In the genomic region with DNA sequence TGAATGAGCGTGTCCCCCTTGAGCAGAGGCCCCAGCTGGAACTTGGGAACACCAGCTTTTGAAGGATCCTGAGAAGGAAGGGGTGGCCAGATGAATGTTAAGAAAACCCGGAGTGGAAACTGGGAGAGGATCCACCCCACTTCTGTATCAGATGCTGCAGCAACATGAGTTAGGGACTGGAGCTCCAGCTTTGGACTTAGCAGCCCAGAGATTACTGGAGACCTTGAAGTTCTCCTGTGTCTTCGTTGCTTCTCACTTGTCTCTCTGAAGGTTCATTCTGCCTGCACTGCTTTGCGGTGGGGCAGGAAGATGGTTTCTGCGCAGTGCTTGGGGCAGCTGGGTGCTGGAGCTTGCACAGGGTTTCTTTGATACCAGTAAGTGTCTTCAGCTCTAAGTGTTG, we compare ENCODE assay signal across 12 cellular contexts. TPM values are rescaled to one million over a fixed set of nuclear protein-coding genes. Genes with fewer than 3 reads are reported as not detected.
DNase-seq lines count a peak whose midpoint lies in the region; ATAC-seq, FAIRE-seq and TF ChIP-seq lines count a peak whose summit lies in the region.
"Had no signal": no experiment of that assay in that cellular context is flagged by ENCODE, and none has a peak within 500 bp of the region (broad histone marks: within the 10 kb centered on the region; RNA-seq: fewer than 3 reads in every experiment).

No MANE protein-coding gene starts in this region.

- H2BK120ac ChIP-seq in H1 (replicated peaks; ENCODE audit: low read depth, low read length) = no peak overlapping the region

- no peak for DNase-seq in activated T-cell treated with anti-CD3 and anti-CD28 coated beads, Interleukin-2, amount 50 U/mL, for 72 hours
- no peak for DNase-seq in activated T-cell treated with anti-CD3 and anti-CD28 coated beads for 4 hours
- DNase-seq in PC-3 = peak; percentile 5
- DNase-seq in H1 (ENCODE audit: low read depth in 1 of 2, low spot score in 2 of 2) = peak; percentile 34 to 57
- DNase-seq in neural progenitor cell (ENCODE audit: low spot score) = peak; percentile 83
- no peak for DNase-seq in pancreas
- no peak for DNase-seq in cerebellar nuclear complex (lab: John Stamatoyannopoulos, UW)
- DNase-seq: T-helper 17 cell had no signal

- H2AFZ ChIP-seq in PC-3 (ENCODE audit: low read length) = no peak overlapping the region
- H2AFZ ChIP-seq in H1 (ENCODE audit: low read length) = no peak overlapping the region
- no peak overlapping the region for H2AFZ ChIP-seq in neural progenitor cell (replicated peaks)

- no peak for TF ChIP-seq RAD21 in H1 (IDR thresholded peaks at IDR 0.05 in 1 of 2, conservative IDR thresholded peaks at IDR 0.05 in 1 of 2; ENCODE audit: low read depth in 2 of 2, low read length in 2 of 2)

- no peaks in the 10 kb centered on the region for H3K9me2 ChIP-seq in PC-3 (replicated peaks; ENCODE audit: low read length)

- no peak overlapping the region for H2BK20ac ChIP-seq in H1 (ENCODE audit: low read length)

- no peaks in the 10 kb centered on the region for H3F3A ChIP-seq in PC-3 (ENCODE audit: low read length, unreplicated experiment)
- no peaks in the 10 kb centered on the region for H3F3A ChIP-seq in neural progenitor cell (ENCODE audit: low read depth)

- POLR2A ChIA-PET in PC-3 (lab: Charles Lee; ENCODE audit: unreplicated experiment) (no interaction called here), H1 (lab: Charles Lee; ENCODE audit: partially characterized antibody) (interaction anchor here (2.0 kb wide), 1 partner anchor 9 kb away, joined by 8 read pairs; a partner anchor contains a TSS)

- no peaks in the 10 kb centered on the region for H3K23me2 ChIP-seq in H1 (ENCODE audit: low read depth, low read length)

- H3K4me3 ChIP-seq in PC-3 (ENCODE audit: low read length) = no peak overlapping the region
- H3K4me3 ChIP-seq in H1 (ENCODE audit: extremely low read depth in 1 of 4, insufficient read depth in 2 of 4, low read depth in 3 of 4, low read length in 4 of 4) = peak overlapping the region; percentile 8 to 44 (median 21); a peak in 5 of 8 replicates
- peak overlapping the region; percentile 33 for H3K4me3 ChIP-seq in neural progenitor cell
- no peak overlapping the region for H3K4me3 ChIP-seq in pancreas
- H3K4me3 ChIP-seq: GM12878 had no signal

- TF ChIP-seq POLR2A in H1 (IDR thresholded peaks at IDR 0.05; ENCODE audit: control extremely low read depth in 1 of 2, low read depth in 2 of 2, low read length in 2 of 2) = no peak

- H3K4me2 ChIP-seq in PC-3 (ENCODE audit: low read length) = no peak overlapping the region
- peak overlapping the region; percentile 38 to 50 for H3K4me2 ChIP-seq in H1 (ENCODE audit: insufficient read depth in 1 of 2, low read depth in 2 of 2, low read length in 2 of 2)
- peak overlapping the region; percentile 69 for H3K4me2 ChIP-seq in neural progenitor cell

- no peak overlapping the region for H3K4me3 Mint-ChIP-seq in activated T-cell treated with anti-CD3 and anti-CD28 coated beads, Interleukin-2, amount 50 U/mL, for 72 hours
- H3K4me3 Mint-ChIP-seq in neural progenitor cell = no peak overlapping the region
- H3K4me3 Mint-ChIP-seq: T-helper 17 cell had no signal

- no peak overlapping the region for H3K4ac ChIP-seq in H1 (replicated peaks; ENCODE audit: insufficient read length, low read depth, low read length)

- no peak overlapping the region for H3K23ac ChIP-seq in H1 (ENCODE audit: insufficient read length)

- H3K27me3 Mint-ChIP-seq in activated T-cell treated with anti-CD3 and anti-CD28 coated beads, Interleukin-2, amount 50 U/mL, for 72 hours (ENCODE audit: low read depth) = no peaks in the 10 kb centered on the region
- H3K27me3 Mint-ChIP-seq in neural progenitor cell (ENCODE audit: insufficient read depth, low read depth) = peaks cover 4% of the 10 kb centered on the region
- H3K27me3 Mint-ChIP-seq: T-helper 17 cell had no signal

- H4K91ac ChIP-seq in H1 (replicated peaks; ENCODE audit: insufficient read length, low read length) = no peak overlapping the region

- no peak for FAIRE-seq in H1 (lab: Jason Lieb, UNC)
- no peak for FAIRE-seq in pancreas (lab: Jason Lieb, UNC)
- FAIRE-seq: GM12878 had no signal

- no peak overlapping the region for H2BK12ac ChIP-seq in H1 (ENCODE audit: low read depth, low read length)

- H3K27ac Mint-ChIP-seq in activated T-cell treated with anti-CD3 and anti-CD28 coated beads, Interleukin-2, amount 50 U/mL, for 72 hours = peak overlapping the region; percentile 30
- peak overlapping the region; percentile 46 for H3K27ac Mint-ChIP-seq in neural progenitor cell
- H3K27ac Mint-ChIP-seq: activated T-helper 2 cell treated with anti-CD3 and anti-CD28 coated beads, Interferon-gamma antibody, Interleukin-2, Interleukin-4, amounts not matched to agents 10 μg/mL and 5 μg/mL and 100 μg/mL, durations not matched to agents 14 hours and 24 hours and 36 hours; T-helper 17 cell had no signal

- WGBS in H1 (ENCODE audit: extremely low coverage in 1 of 2, insufficient coverage in 1 of 2, insufficient read length in 1 of 2, insufficient replicate concordance in 2 of 2, low coverage in 1 of 2, low lambda C conversion rate in 2 of 2, missing lambda C conversion rate in 1 of 2), 2 experiments = 57% methylated on average over 5 of the region's 5 CpGs; no CpG with 5 or more reads in 1 of the 2 experiments
- WGBS in pancreas, 2 donors = 69 to 77% methylated on average over 5 of the region's 5 CpGs

- TF ChIP-seq CTCF in PC-3 (conservative IDR thresholded peaks at IDR 0.05; ENCODE audit: low read depth, low read length) (no peak), H1 (IDR thresholded peaks at IDR 0.05; ENCODE audit: control extremely low read depth in 1 of 3, insufficient read depth in 1 of 3, low read depth in 1 of 3, low read length in 3 of 3) (no peak), neural progenitor cell (IDR thresholded peaks at IDR 0.05) (no peak), pancreas (IDR thresholded peaks at IDR 0.05) (no peak)

- H3K9ac ChIP-seq in PC-3 (ENCODE audit: low read length) (no peak overlapping the region), H1 (replicated peaks in 1 of 4; ENCODE audit: extremely low read depth in 1 of 4, low read depth in 3 of 4, low read length in 3 of 4) (no peak overlapping the region), neural progenitor cell (no peak overlapping the region)

- H3K27me3 ChIP-seq in PC-3 (ENCODE audit: low read length) (no peaks in the 10 kb centered on the region), H1 (replicated peaks in 1 of 4; ENCODE audit: control insufficient read depth in 3 of 4, extremely low read depth in 1 of 4, insufficient read depth in 3 of 4, low read length in 3 of 4) (no peaks in the 10 kb centered on the region), neural progenitor cell (no peaks in the 10 kb centered on the region), pancreas (no peaks in the 10 kb centered on the region)

- H3K9me3 Mint-ChIP-seq in activated T-cell treated with anti-CD3 and anti-CD28 coated beads, Interleukin-2, amount 50 U/mL, for 72 hours = no peaks in the 10 kb centered on the region
- no peaks in the 10 kb centered on the region for H3K9me3 Mint-ChIP-seq in neural progenitor cell
- H3K9me3 Mint-ChIP-seq: activated T-helper 2 cell treated with anti-CD3 and anti-CD28 coated beads, Interferon-gamma antibody, Interleukin-2, Interleukin-4, amounts not matched to agents 10 μg/mL and 5 μg/mL and 100 μg/mL, durations not matched to agents 14 hours and 24 hours and 36 hours had no signal

- no peak for ATAC-seq in activated T-cell treated with anti-CD3 and anti-CD28 coated beads, Interleukin-2, amount 50 U/mL, for 72 hours (replicated peaks in 1 of 2)
- ATAC-seq in PC-3 (no peak), pancreas (no peak), GM21447 (IDR thresholded peaks at IDR 0.05; ENCODE audit: unreplicated experiment) (no peak)
- ATAC-seq: GM12878, T-helper 17 cell had no signal

- intact Hi-C loops in PC-3 (cut with micrococcal nuclease) = no loop called here
- intact Hi-C loops in pancreas (cut with DNase I) = no loop called here

- peak in 1 of 2 experiments; percentile 56; a peak in 1 of 3 replicates for TF ChIP-seq EP300 in H1 (IDR thresholded peaks at IDR 0.05; ENCODE audit: borderline replicate concordance in 1 of 2, low read depth in 2 of 2, low read length in 2 of 2)

- peaks cover 8% of the 10 kb centered on the region in 2 donors for H3K36me3 Mint-ChIP-seq in activated T-cell treated with anti-CD3 and anti-CD28 coated beads, Interleukin-2, amount 50 U/mL, for 72 hours (ENCODE audit: insufficient read depth in 2 of 2)
- peaks cover 16% of the 10 kb centered on the region for H3K36me3 Mint-ChIP-seq in neural progenitor cell

- H3K14ac ChIP-seq in H1 (ENCODE audit: insufficient read length) = no peak overlapping the region

- H4K20me1 ChIP-seq in PC-3 (ENCODE audit: low read length) (peaks cover 18% of the 10 kb centered on the region; the same call in 1 of the 2 replicates), H1 (replicated peaks in 1 of 2; ENCODE audit: control insufficient read depth in 1 of 2, insufficient read depth in 2 of 2, low read length in 2 of 2) (peaks cover 4 to 11% of the 10 kb centered on the region in 2 experiments), neural progenitor cell (ENCODE audit: low read depth) (peaks cover 19% of the 10 kb centered on the region)

- peak overlapping the region; percentile 71; the same call in 1 of the 2 replicates for H2BK5ac ChIP-seq in H1 (ENCODE audit: low read depth, low read length)

- BruUV-seq in PC-3 (replicated peaks; lab: Mats Ljungman, UMichigan) = no TSS peak

- H3K56ac ChIP-seq in H1 (replicated peaks; ENCODE audit: insufficient read length, low read depth, low read length) = no peak overlapping the region

- H3K9me3 ChIP-seq in PC-3 (ENCODE audit: low read length) (no peaks in the 10 kb centered on the region), H1 (ENCODE audit: insufficient read depth in 2 of 2, low read depth in 1 of 2, low read length in 1 of 2) (no peaks in the 10 kb centered on the region), neural progenitor cell (ENCODE audit: low read depth) (no peaks in the 10 kb centered on the region), pancreas (no peaks in the 10 kb centered on the region)

- H3K27ac ChIP-seq in PC-3 (ENCODE audit: low read length) (no peak overlapping the region), H1 (ENCODE audit: low read depth, low read length) (no peak overlapping the region), neural progenitor cell (no peak overlapping the region), pancreas (no peak overlapping the region)
- H3K27ac ChIP-seq: epithelial cell of prostate had no signal

- H3K79me1 ChIP-seq in H1 (ENCODE audit: low read depth, low read length) = peaks cover 10% of the 10 kb centered on the region

- no peak overlapping the region for H2AK5ac ChIP-seq in H1 (ENCODE audit: low read depth, low read length)

- no peak overlapping the region for H3K18ac ChIP-seq in H1 (ENCODE audit: extremely low read depth, low read length)

- H4K8ac ChIP-seq in H1 (ENCODE audit: extremely low read depth, insufficient read depth, low read length) = no peak overlapping the region

- no peak overlapping the region for H4K5ac ChIP-seq in H1 (ENCODE audit: insufficient read length, low read depth, low read length)

- H3K79me2 ChIP-seq in PC-3 (ENCODE audit: low read length) = peaks cover 98% of the 10 kb centered on the region
- H3K79me2 ChIP-seq in H1 (ENCODE audit: control insufficient read depth in 1 of 2, insufficient read depth in 2 of 2, low read length in 2 of 2) = peaks cover 2 to 93% of the 10 kb centered on the region in 2 experiments
- peaks cover 100% of the 10 kb centered on the region for H3K79me2 ChIP-seq in neural progenitor cell (ENCODE audit: low read depth)

- H3K36me3 ChIP-seq in PC-3 (ENCODE audit: low read depth, low read length) (no peaks in the 10 kb centered on the region; the same call in 1 of the 2 replicates), H1 (ENCODE audit: control insufficient read depth in 2 of 4, insufficient read depth in 4 of 4, low read length in 3 of 4) (peaks cover 0 to under 1% (median 0%) of the 10 kb centered on the region in 4 experiments; a peak in 2 of 8 replicates), neural progenitor cell (no peaks in the 10 kb centered on the region), pancreas (no peaks in the 10 kb centered on the region)

- CTCF ChIA-PET in PC-3 (lab: Charles Lee) = interaction anchor here (0.5 kb wide), 1 partner anchor 8 kb away, joined by 4 read pairs; no protein-coding TSS in a partner anchor
- CTCF ChIA-PET in H1 (lab: Charles Lee; ENCODE audit: partially characterized antibody) = interaction anchor here (0.6 to 1.5 kb wide), 4 partner anchors 12 to 34 kb away, joined by 3 to 4 read pairs (median 3); no protein-coding TSS in a partner anchor

- no peak overlapping the region for H2BK15ac ChIP-seq in H1 (ENCODE audit: low read length)

- H3K4me1 Mint-ChIP-seq in activated T-cell treated with anti-CD3 and anti-CD28 coated beads, Interleukin-2, amount 50 U/mL, for 72 hours (ENCODE audit: low read depth) = peaks cover 84% of the 10 kb centered on the region
- peaks cover 10% of the 10 kb centered on the region for H3K4me1 Mint-ChIP-seq in neural progenitor cell

- no peaks in the 10 kb centered on the region for H3K4me1 ChIP-seq in PC-3 (ENCODE audit: insufficient read depth, low read length)
- peaks cover 3 to 8% (median 4%) of the 10 kb centered on the region in 4 experiments; a peak in 6 of 7 replicates for H3K4me1 ChIP-seq in H1 (replicated peaks in 1 of 4; ENCODE audit: control insufficient read depth in 3 of 4, insufficient read depth in 4 of 4, low read length in 3 of 4)
- H3K4me1 ChIP-seq in neural progenitor cell = peaks cover 5% of the 10 kb centered on the region
- H3K4me1 ChIP-seq in pancreas = peaks cover 0 to 13% (median 0%) of the 10 kb centered on the region in 3 donors

RNA-seq across cellular contexts. Expression of a gene that starts 9.3 kb away (rescaled TPM):
- 10 to 100 TPM; 71.4 to 83.8 TPM for total RNA-seq in activated T-cell treated with anti-CD3 and anti-CD28 coated beads, Interleukin-2, amount 50 U/mL, for 72 hours
- total RNA-seq in PC-3 (2014; rRNA removed) (61.1 and 66.1 TPM in 2 replicates), neural progenitor cell (ENCODE audit: low replicate concordance) (59.9 and 75.6 TPM in 2 replicates), pancreas (10 to 100 TPM; 44.0 to 64.0 (median 51.9) TPM)
- 60.9 and 63.6 TPM in 2 replicates for total RNA-seq in H1 (2021; fragmentation: NEBNext Ultra II Directional; extraction: Animal tissue kit (Norgen Biotek cat#: 25700))
- polyA plus RNA-seq in H1 (2011; rRNA removed) (126 and 150 TPM in 2 replicates), pancreas (10 to 100 TPM; 15.9 to 28.8 TPM)
- 93.0 TPM for polyA plus RNA-seq in H1 (2011; cell fraction: cytosol; rRNA removed)
- 143 TPM for polyA plus RNA-seq in H1 (2011; cell fraction: nucleus; rRNA removed)
- polyA plus RNA-seq in H1 (2012, experiment 1 of 2) = 43.0 to 53.7 TPM (median 47.5 TPM) in 4 replicates
- 19.2 TPM for polyA plus RNA-seq in H1 (2012, experiment 2 of 2)
- 55.1 TPM for polyA plus RNA-seq in H1 (2013, experiment 1 of 2)
- 71.2 TPM for polyA plus RNA-seq in H1 (2013, experiment 2 of 2)
- polyA minus RNA-seq in H1 (2011; rRNA and poly(A)+ RNA removed) = 170 and 199 TPM in 2 replicates
- polyA minus RNA-seq in H1 (2011; cell fraction: cytosol; rRNA and poly(A)+ RNA removed) = 64.9 TPM
- polyA minus RNA-seq in H1 (2011; cell fraction: nucleus; rRNA and poly(A)+ RNA removed) = 50.8 TPM

Comparison
In these comparisons a context has a peak if more than half of its experiments do, and no peak if none do; other contexts are left out.
1. DNase-seq: peak in PC-3 (single experiment), H1 (2 of 2) and neural progenitor cell (single experiment); none in activated T-cell treated with anti-CD3 and anti-CD28 coated beads, Interleukin-2, amount 50 U/mL, for 72 hours (0 of 2), activated T-cell treated with anti-CD3 and anti-CD28 coated beads for 4 hours (single experiment), pancreas (0 of 6) and cerebellar nuclear complex (0 of 2).
2. H3K4me3 ChIP-seq: peak in H1 (4 of 4) and neural progenitor cell (single experiment); none in PC-3 (single experiment) and pancreas (0 of 4).